In the genomic region with DNA sequence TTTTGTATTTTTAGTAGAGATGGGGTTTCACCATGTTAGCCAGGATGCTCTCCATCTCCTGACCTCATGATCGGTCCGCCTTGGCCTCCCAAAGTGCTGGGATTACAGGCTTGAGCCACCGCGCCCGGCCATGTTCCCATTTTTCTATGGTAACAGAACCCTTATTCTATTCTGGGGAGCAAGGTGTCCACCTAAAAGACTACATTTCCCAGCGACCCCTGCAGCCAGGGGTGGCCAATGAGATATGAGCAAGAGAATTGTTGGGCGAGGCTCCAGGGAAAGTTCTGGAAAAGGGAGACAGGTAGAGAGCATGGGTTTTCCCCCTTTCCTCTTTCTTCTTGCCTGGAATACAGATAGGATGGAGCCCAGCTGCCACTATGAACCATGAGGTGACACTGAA, we compare ENCODE assay signal across 20 cellular contexts.
DNase-seq lines count a peak whose midpoint lies in the region; ATAC-seq and TF ChIP-seq lines count a peak whose summit lies in the region.
"Had no signal": no experiment of that assay in that cellular context is flagged by ENCODE, and none has a peak within 500 bp of the region (broad histone marks: within the 10 kb centered on the region; RNA-seq: fewer than 3 reads in every experiment).

No MANE protein-coding gene starts in this region.

- DNase-seq in IMR-90 (no peak), activated B cell treated with CpG ODN at 0.5 μM for 24 hours (no peak), mesendoderm (peak; percentile 42), transverse colon (peak; percentile 31)
- DNase-seq: glutamatergic neuron; NCI-H1092 treated with DMSO at 0.1 percent for 48 hours; NCI-H187 treated with DMSO at 0.1 percent for 48 hours; NCI-H226; NCI-H748 treated with DMSO at 0.1 percent for 48 hours; retina; stimulated activated naive CD8-positive, alpha-beta T cell treated with anti-CD3 and anti-CD28 coated beads, Interleukin-15, Interleukin-2, amounts not matched to agents 100 U/mL and 50 U/mL, for 24 hours; T1000; thyroid gland had no signal

- no peak overlapping the region for H3K4me2 ChIP-seq in IMR-90 (ENCODE audit: low read depth, low read length)
- no peak overlapping the region for H3K4me2 ChIP-seq in mesendoderm (ENCODE audit: low read length)

- no peaks in the 10 kb centered on the region for H3K4me1 ChIP-seq in IMR-90 (ENCODE audit: control insufficient read depth, insufficient read depth, low read length)
- no peaks in the 10 kb centered on the region for H3K4me1 ChIP-seq in mesendoderm (ENCODE audit: control insufficient read depth, low read depth, low read length)
- peaks cover 0 to 4% (median 2%) of the 10 kb centered on the region in 4 donors for H3K4me1 ChIP-seq in transverse colon

- H2AFZ ChIP-seq in IMR-90 (replicated peaks; ENCODE audit: low read length, poor library complexity): no peak overlapping the region

- H3K27me3 ChIP-seq in IMR-90 (ENCODE audit: control insufficient read depth, insufficient read depth, low read length) (peaks cover 30% of the 10 kb centered on the region), mesendoderm (ENCODE audit: insufficient read depth, low read length, poor library complexity) (no peaks in the 10 kb centered on the region), transverse colon (no peaks in the 10 kb centered on the region)
- H3K27me3 ChIP-seq: dorsolateral prefrontal cortex, thyroid gland had no signal

- H4K20me1 ChIP-seq in IMR-90 (ENCODE audit: insufficient read depth, low read length): no peaks in the 10 kb centered on the region

- H4K5ac ChIP-seq in IMR-90 (ENCODE audit: low read depth, low read length) (no peak overlapping the region), mesendoderm (ENCODE audit: low read length) (no peak overlapping the region)

- H3K23ac ChIP-seq in IMR-90 (ENCODE audit: low read depth, low read length) (no peak overlapping the region), mesendoderm (ENCODE audit: low read length) (no peak overlapping the region)

- H3K56ac ChIP-seq in IMR-90 (ENCODE audit: extremely low read depth, insufficient read depth, low read length) (no peak overlapping the region), mesendoderm (ENCODE audit: low read length) (no peak overlapping the region)

- H3K27me3 Mint-ChIP-seq in activated B cell treated with CpG ODN at 0.5 μM for 24 hours: no peaks in the 10 kb centered on the region

- intact Hi-C loops in IMR-90 (cut with micrococcal nuclease): no loop called here
- intact Hi-C loops in activated B cell treated with CpG ODN at 0.5 μM for 24 hours (cut with micrococcal nuclease): no loop called here
- intact Hi-C loops in transverse colon (cut with DNase I; ENCODE audit: low total_unique reads): no loop called here

- H3K14ac ChIP-seq in IMR-90 (replicated peaks; ENCODE audit: low read depth, low read length): no peak overlapping the region

- dilution Hi-C loops in IMR-90 (cut with HindIII; ENCODE audit: low sequenced_read_pairs, unreplicated experiment): no loop called here

- H2AK9ac ChIP-seq in IMR-90 (replicated peaks; ENCODE audit: low read depth, low read length, poor library complexity): no peak overlapping the region

- H3K9me3 ChIP-seq in IMR-90 (ENCODE audit: control insufficient read depth, insufficient read depth, low read length) (no peaks in the 10 kb centered on the region), transverse colon (no peaks in the 10 kb centered on the region)
- H3K9me3 ChIP-seq: thyroid gland had no signal

- no peaks in the 10 kb centered on the region for H3K9me3 Mint-ChIP-seq in activated B cell treated with CpG ODN at 0.5 μM for 24 hours
- H3K9me3 Mint-ChIP-seq: central memory CD8-positive, alpha-beta T cell had no signal

- H3K18ac ChIP-seq in IMR-90 (ENCODE audit: low read depth, low read length) (no peak overlapping the region), mesendoderm (ENCODE audit: low read length) (no peak overlapping the region)

- in situ Hi-C loops in IMR-90 (cut with MboI; ENCODE audit: low sequenced_read_pairs): no loop called here
- in situ Hi-C loops in transverse colon (cut with MboI; ENCODE audit: low pct_ligation_motif_present in 1 of 4, low pct_unique_long_range_greater_than_20kb in 1 of 4, low sequenced_read_pairs in 3 of 4): no loop called here

- H3K79me2 ChIP-seq in mesendoderm (ENCODE audit: control insufficient read depth, insufficient read depth, low read length): no peaks in the 10 kb centered on the region

- H2AK5ac ChIP-seq in IMR-90 (ENCODE audit: low read depth, low read length) (peak overlapping the region; percentile 43; the same call in 1 of the 2 replicates), mesendoderm (ENCODE audit: low read length) (no peak overlapping the region)

- ATAC-seq in IMR-90 (ENCODE audit: low read depth) (no peak), activated B cell treated with CpG ODN at 0.5 μM for 24 hours (ENCODE audit: low read depth) (no peak), HG03571 (IDR thresholded peaks at IDR 0.05; ENCODE audit: unreplicated experiment) (no peak), HG02610 (IDR thresholded peaks at IDR 0.05; ENCODE audit: unreplicated experiment) (no peak), GM19324 (IDR thresholded peaks at IDR 0.05; ENCODE audit: low FRiP score, unreplicated experiment) (no peak)
- ATAC-seq: Right ventricle myocardium inferior; stimulated activated naive CD8-positive, alpha-beta T cell treated with anti-CD3 and anti-CD28 coated beads, Interleukin-15, Interleukin-2, amounts not matched to agents 100 U/mL and 50 U/mL, for 24 hours had no signal

- no peak for TF ChIP-seq EP300 in transverse colon (IDR thresholded peaks at IDR 0.05; ENCODE audit: low read depth)

- no peak overlapping the region for H4K91ac ChIP-seq in IMR-90 (ENCODE audit: insufficient read depth, low read depth, low read length)

- no peaks in the 10 kb centered on the region; the same call in 1 of the 2 replicates for H3K9me1 ChIP-seq in IMR-90 (ENCODE audit: insufficient read depth, low read length)

- H3K36me3 ChIP-seq in IMR-90 (ENCODE audit: control insufficient read depth, insufficient read depth, low read length) (no peaks in the 10 kb centered on the region), mesendoderm (ENCODE audit: control insufficient read depth, insufficient read depth, low read length) (no peaks in the 10 kb centered on the region), transverse colon (no peaks in the 10 kb centered on the region)
- H3K36me3 ChIP-seq: thyroid gland had no signal

- CTCF ChIA-PET in IMR-90 (lab: Yijun Ruan, JAX) (no interaction called here), activated B cell treated with CpG ODN at 0.5 μM for 24 hours (lab: Charles Lee) (interaction anchor here (0.9 kb wide), 1 partner anchor 349 kb away, joined by 3 read pairs; no protein-coding TSS in a partner anchor)

- no peak overlapping the region for H3K4me3 Mint-ChIP-seq in activated B cell treated with CpG ODN at 0.5 μM for 24 hours
- H3K4me3 Mint-ChIP-seq: activated naive CD8-positive, alpha-beta T cell; central memory CD8-positive, alpha-beta T cell had no signal

- TF ChIP-seq RAD21 in IMR-90 (IDR thresholded peaks at IDR 0.05; ENCODE audit: low read length): no peak

- TF ChIP-seq CTCF in IMR-90 (conservative IDR thresholded peaks at IDR 0.05; ENCODE audit: low read depth, low read length) (no peak), activated B cell treated with CpG ODN at 0.5 μM for 24 hours (IDR thresholded peaks at IDR 0.05) (no peak), transverse colon (IDR thresholded peaks at IDR 0.05) (no peak)

- peak overlapping the region; percentile 3 for H3K27ac Mint-ChIP-seq in activated B cell treated with CpG ODN at 0.5 μM for 24 hours
- H3K27ac Mint-ChIP-seq: activated naive CD8-positive, alpha-beta T cell had no signal

- H2BK120ac ChIP-seq in IMR-90 (ENCODE audit: low read depth, low read length) (no peak overlapping the region), mesendoderm (ENCODE audit: low read depth, low read length) (no peak overlapping the region)

- H2BK15ac ChIP-seq in IMR-90 (ENCODE audit: low read depth, low read length) (no peak overlapping the region), mesendoderm (replicated peaks; ENCODE audit: low read depth) (no peak overlapping the region)

- no TSS peak for BruUV-seq in IMR-90 (replicated peaks; lab: Mats Ljungman, UMichigan)

- POLR2A ChIA-PET in IMR-90 (lab: Charles Lee; ENCODE audit: unreplicated experiment) (no interaction called here), activated B cell treated with CpG ODN at 0.5 μM for 24 hours (lab: Charles Lee) (no interaction called here)

- no peak overlapping the region for H3K4ac ChIP-seq in IMR-90 (ENCODE audit: low read depth, low read length)
- no peak overlapping the region for H3K4ac ChIP-seq in mesendoderm (ENCODE audit: low read depth, low read length)

- H3K27ac ChIP-seq in IMR-90 (ENCODE audit: insufficient read depth, low read length) (no peak overlapping the region), mesendoderm (ENCODE audit: low read depth, low read length) (no peak overlapping the region), transverse colon (no peak overlapping the region)
- H3K27ac ChIP-seq: thyroid gland had no signal

- H3K79me1 ChIP-seq in IMR-90 (ENCODE audit: low read depth in 1 of 2, low read length in 2 of 2): no peaks in the 10 kb centered on the region
- no peaks in the 10 kb centered on the region for H3K79me1 ChIP-seq in mesendoderm (ENCODE audit: low read length)

- H3K4me3 ChIP-seq in IMR-90 (ENCODE audit: insufficient read depth, low read depth, low read length): no peak overlapping the region
- H3K4me3 ChIP-seq in mesendoderm (ENCODE audit: low read length): no peak overlapping the region
- no peak overlapping the region for H3K4me3 ChIP-seq in transverse colon
- H3K4me3 ChIP-seq: dorsolateral prefrontal cortex, thyroid gland had no signal

- no peak overlapping the region for H2BK20ac ChIP-seq in IMR-90 (ENCODE audit: low read depth, low read length)

- H3K36me3 Mint-ChIP-seq in activated B cell treated with CpG ODN at 0.5 μM for 24 hours (ENCODE audit: low read depth): no peaks in the 10 kb centered on the region
- H3K36me3 Mint-ChIP-seq: activated naive CD8-positive, alpha-beta T cell had no signal

- H3K9ac ChIP-seq in IMR-90 (ENCODE audit: low read depth, low read length): no peak overlapping the region
- H3K9ac ChIP-seq in mesendoderm (ENCODE audit: low read length): no peak overlapping the region

- TF ChIP-seq POLR2A in IMR-90 (IDR thresholded peaks at IDR 0.05; ENCODE audit: low read depth, low read length) (no peak), transverse colon (IDR thresholded peaks at IDR 0.05) (no peak)

- H2BK5ac ChIP-seq in IMR-90 (ENCODE audit: low read depth, low read length, poor library complexity, severe bottlenecking): no peak overlapping the region
- H2BK5ac ChIP-seq in mesendoderm (ENCODE audit: low read length): no peak overlapping the region

- WGBS in IMR-90 (ENCODE audit: extremely low coverage in 2 of 2, insufficient read length in 1 of 2), 2 experiments: 100% methylated on average over 4 of the region's 7 CpGs; no CpG with 5 or more reads in 1 of the 2 experiments
- WGBS in mesendoderm (ENCODE audit: extremely low coverage, insufficient coverage, low lambda C conversion rate): no CpG with 5 or more reads among the region's 7 CpGs
- WGBS in transverse colon (ENCODE audit: low coverage in 1 of 2), 2 donors: 96 to 100% methylated on average over 4 to 7 of the region's 7 CpGs

- peaks cover 53% of the 10 kb centered on the region for H3K4me1 Mint-ChIP-seq in activated B cell treated with CpG ODN at 0.5 μM for 24 hours
- H3K4me1 Mint-ChIP-seq: central memory CD8-positive, alpha-beta T cell had no signal

- H4K8ac ChIP-seq in IMR-90 (ENCODE audit: low read depth in 2 of 2, low read length in 2 of 2) (no peak overlapping the region), mesendoderm (ENCODE audit: low read depth, low read length) (no peak overlapping the region)

Comparison
In these comparisons a context has a peak if more than half of its experiments do, and no peak if none do; other contexts are left out.
1. DNase-seq: peak in mesendoderm (single experiment) and transverse colon (single experiment); none in IMR-90 (single experiment) and activated B cell treated with CpG ODN at 0.5 μM for 24 hours (single experiment).